In the genomic region with DNA sequence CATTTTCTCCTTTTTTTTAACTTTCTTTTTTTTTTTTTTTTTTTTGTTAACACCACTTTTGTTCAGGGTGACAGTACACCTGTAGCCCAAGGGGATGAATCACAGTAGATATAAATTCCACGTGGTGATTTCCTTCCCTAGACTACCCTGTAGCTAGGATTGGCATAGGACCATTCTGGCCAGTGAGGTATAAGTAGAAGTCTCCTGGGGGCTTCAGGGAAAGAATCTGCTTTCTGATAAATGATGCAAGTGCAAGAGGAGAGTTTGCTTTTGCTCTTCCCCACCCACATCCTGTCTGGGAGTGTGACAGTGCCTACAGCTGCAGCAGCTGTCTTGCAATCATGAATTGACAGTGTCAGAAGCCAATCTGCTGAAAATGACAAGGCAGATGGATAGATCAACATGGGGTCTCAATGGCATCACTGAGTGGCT, we compare ENCODE assay signal across 1 cellular context.
TF ChIP-seq lines count a peak whose summit lies in the region.

No MANE protein-coding gene starts in this region.

TF ChIP-seq in HepG2, 621 proteins besides CTCF, POLR2A, EP300 and RAD21 (continued from another document):
- TF ChIP-seq, protein P1, sequence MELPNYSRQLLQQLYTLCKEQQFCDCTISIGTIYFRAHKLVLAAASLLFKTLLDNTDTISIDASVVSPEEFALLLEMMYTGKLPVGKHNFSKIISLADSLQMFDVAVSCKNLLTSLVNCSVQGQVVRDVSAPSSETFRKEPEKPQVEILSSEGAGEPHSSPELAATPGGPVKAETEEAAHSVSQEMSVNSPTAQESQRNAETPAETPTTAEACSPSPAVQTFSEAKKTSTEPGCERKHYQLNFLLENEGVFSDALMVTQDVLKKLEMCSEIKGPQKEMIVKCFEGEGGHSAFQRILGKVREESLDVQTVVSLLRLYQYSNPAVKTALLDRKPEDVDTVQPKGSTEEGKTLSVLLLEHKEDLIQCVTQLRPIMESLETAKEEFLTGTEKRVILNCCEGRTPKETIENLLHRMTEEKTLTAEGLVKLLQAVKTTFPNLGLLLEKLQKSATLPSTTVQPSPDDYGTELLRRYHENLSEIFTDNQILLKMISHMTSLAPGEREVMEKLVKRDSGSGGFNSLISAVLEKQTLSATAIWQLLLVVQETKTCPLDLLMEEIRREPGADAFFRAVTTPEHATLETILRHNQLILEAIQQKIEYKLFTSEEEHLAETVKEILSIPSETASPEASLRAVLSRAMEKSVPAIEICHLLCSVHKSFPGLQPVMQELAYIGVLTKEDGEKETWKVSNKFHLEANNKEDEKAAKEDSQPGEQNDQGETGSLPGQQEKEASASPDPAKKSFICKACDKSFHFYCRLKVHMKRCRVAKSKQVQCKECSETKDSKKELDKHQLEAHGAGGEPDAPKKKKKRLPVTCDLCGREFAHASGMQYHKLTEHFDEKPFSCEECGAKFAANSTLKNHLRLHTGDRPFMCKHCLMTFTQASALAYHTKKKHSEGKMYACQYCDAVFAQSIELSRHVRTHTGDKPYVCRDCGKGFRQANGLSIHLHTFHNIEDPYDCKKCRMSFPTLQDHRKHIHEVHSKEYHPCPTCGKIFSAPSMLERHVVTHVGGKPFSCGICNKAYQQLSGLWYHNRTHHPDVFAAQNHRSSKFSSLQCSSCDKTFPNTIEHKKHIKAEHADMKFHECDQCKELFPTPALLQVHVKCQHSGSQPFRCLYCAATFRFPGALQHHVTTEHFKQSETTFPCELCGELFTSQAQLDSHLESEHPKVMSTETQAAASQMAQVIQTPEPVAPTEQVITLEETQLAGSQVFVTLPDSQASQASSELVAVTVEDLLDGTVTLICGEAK (IDR thresholded peaks at IDR 0.05) = no peak
- TF ChIP-seq, protein P1 (CRISPR knock-in tag; IDR thresholded peaks at IDR 0.05) = no peak
- TF ChIP-seq ZNF317 (CRISPR knock-in tag; IDR thresholded peaks at IDR 0.05) (no peak), KAT8 (CRISPR knock-in tag; IDR thresholded peaks at IDR 0.05) (no peak), TIGD3 (CRISPR knock-in tag; IDR thresholded peaks at IDR 0.05; ENCODE audit: borderline replicate concordance) (no peak), ETS1 (CRISPR knock-in tag; IDR thresholded peaks at IDR 0.05) (no peak), KIAA2018 (CRISPR knock-in tag; IDR thresholded peaks at IDR 0.05; ENCODE audit: borderline replicate concordance) (no peak), ONECUT2 (CRISPR knock-in tag; IDR thresholded peaks at IDR 0.05) (no peak), BRCA1 (CRISPR knock-in tag; IDR thresholded peaks at IDR 0.05) (no peak), ZNF670 (CRISPR knock-in tag; IDR thresholded peaks at IDR 0.05; ENCODE audit: borderline replicate concordance) (no peak), ZNF205 (CRISPR knock-in tag; IDR thresholded peaks at IDR 0.05) (no peak), PITX1 (CRISPR knock-in tag; IDR thresholded peaks at IDR 0.05) (no peak)
TF ChIP-seq in HepG2: peak in this region for 0.
